1 cellular context compared by ENCODE assay signal in genomic region chr16:2184346-2184745, GRCh38.
TF ChIP-seq lines count a peak whose summit lies in the region.

No MANE protein-coding gene starts in this region.

TF ChIP-seq in IMR-90, 13 proteins besides CTCF, POLR2A, EP300 and RAD21:
- TF ChIP-seq RCOR1 (IDR thresholded peaks at IDR 0.05; ENCODE audit: insufficient replicate concordance, low read length) (no peak), SMC3 (IDR thresholded peaks at IDR 0.05; ENCODE audit: low read depth, low read length) (no peak), MAZ (IDR thresholded peaks at IDR 0.05; ENCODE audit: borderline replicate concordance, low read depth, low read length) (no peak), RFX5 (IDR thresholded peaks at IDR 0.05; ENCODE audit: low read depth, low read length) (no peak), CHD1 (IDR thresholded peaks at IDR 0.05; ENCODE audit: low read depth, low read length) (no peak), MXI1 (IDR thresholded peaks at IDR 0.05; ENCODE audit: borderline replicate concordance, low read depth, low read length) (no peak), CEBPB (IDR thresholded peaks at IDR 0.05; ENCODE audit: low read depth, low read length) (no peak), USF2 (IDR thresholded peaks at IDR 0.05; ENCODE audit: low read depth, low read length) (no peak), NFE2L2 (IDR thresholded peaks at IDR 0.05; ENCODE audit: low read depth, low read length) (no peak), MAFK (IDR thresholded peaks at IDR 0.05; ENCODE audit: low read depth, low read length) (no peak), ELK1 (IDR thresholded peaks at IDR 0.05; ENCODE audit: borderline replicate concordance, low read depth, low read length) (no peak), BHLHE40 (IDR thresholded peaks at IDR 0.05; ENCODE audit: low read depth, low read length) (no peak)
TF ChIP-seq in IMR-90: peak in this region for 0.
